Comparison of ENCODE assay signal across 9 cellular contexts in genomic region chr12:47758584-47758833, GRCh38. TPM values are rescaled to one million over a fixed set of nuclear protein-coding genes. Genes with fewer than 3 reads are reported as not detected.
DNase-seq lines count a peak whose midpoint lies in the region; ATAC-seq, FAIRE-seq and TF ChIP-seq lines count a peak whose summit lies in the region.
"Had no signal": no experiment of that assay in that cellular context is flagged by ENCODE, and none has a peak within 500 bp of the region (broad histone marks: within the 10 kb centered on the region; RNA-seq: fewer than 3 reads in every experiment).

No MANE protein-coding gene starts in this region.

- 0 out of 2 replicates have a peak overlapping the region, but pooled peaks have one; percentile 60 for H3K4ac ChIP-seq in IMR-90 (ENCODE audit: low read depth, low read length)

- no peak overlapping the region for H4K5ac ChIP-seq in IMR-90 (ENCODE audit: low read depth, low read length)

- no peak overlapping the region for H3K23ac ChIP-seq in IMR-90 (ENCODE audit: low read depth, low read length)

- CTCF ChIA-PET in IMR-90 (lab: Yijun Ruan, JAX), result interaction anchor here (0.5 to 2.7 kb wide), 7 partner anchors 10 to 80 kb away, joined by 3 to 11 read pairs (median 4); no protein-coding TSS in a partner anchor

- WGBS in IMR-90 (ENCODE audit: extremely low coverage in 2 of 2, insufficient read length in 1 of 2), 2 experiments, result 57% methylated on average over 1 of the region's 10 CpGs; no CpG with 5 or more reads in 1 of the 2 experiments

- no peaks in the 10 kb centered on the region for H3K9me3 ChIP-seq in IMR-90 (ENCODE audit: control insufficient read depth, insufficient read depth, low read length)
- H3K9me3 ChIP-seq in muscle layer of duodenum (ENCODE audit: control insufficient read depth in 1 of 2, low read length in 2 of 2), result no peaks in the 10 kb centered on the region

- H3K27ac ChIP-seq in 22Rv1, result peak overlapping the region; percentile 51
- no peak overlapping the region; the same call in 1 of the 2 replicates for H3K27ac ChIP-seq in IMR-90 (ENCODE audit: insufficient read depth, low read length)
- peak overlapping the region; percentile 28 for H3K27ac ChIP-seq in muscle layer of duodenum (ENCODE audit: low read length)

- ATAC-seq in IMR-90 (ENCODE audit: low read depth) (no peak), GM19035 (IDR thresholded peaks at IDR 0.05; ENCODE audit: unreplicated experiment) (no peak)

- H3K4me2 ChIP-seq in IMR-90 (ENCODE audit: low read depth, low read length), result peak overlapping the region; percentile 71

- no peaks in the 10 kb centered on the region for H3K36me3 ChIP-seq in IMR-90 (ENCODE audit: control insufficient read depth, insufficient read depth, low read length)
- H3K36me3 ChIP-seq in muscle layer of duodenum (ENCODE audit: control insufficient read depth in 1 of 2, insufficient read depth in 2 of 2, low read length in 2 of 2), result no peaks in the 10 kb centered on the region

- H2BK20ac ChIP-seq in IMR-90 (ENCODE audit: low read depth, low read length), result no peak overlapping the region

- POLR2A ChIA-PET in IMR-90 (lab: Charles Lee; ENCODE audit: unreplicated experiment), result no interaction called here

- H3K79me1 ChIP-seq in IMR-90 (ENCODE audit: low read depth in 1 of 2, low read length in 2 of 2), result no peaks in the 10 kb centered on the region

- H3K4me1 ChIP-seq in IMR-90 (ENCODE audit: control insufficient read depth, insufficient read depth, low read length) (peaks cover 12% of the 10 kb centered on the region), muscle layer of duodenum (ENCODE audit: control insufficient read depth in 1 of 2, insufficient read depth in 2 of 2, low read length in 2 of 2) (peaks cover 10 to 13% of the 10 kb centered on the region in 2 donors)

- peak overlapping the region; percentile 40; the same call in 1 of the 2 replicates for H2AK5ac ChIP-seq in IMR-90 (ENCODE audit: low read depth, low read length)

- peak overlapping the region in 1 of 2 experiments; percentile 76; a peak in 1 of 4 replicates for H4K8ac ChIP-seq in IMR-90 (ENCODE audit: low read depth in 2 of 2, low read length in 2 of 2)

- 0 out of 2 replicates have a peak overlapping the region, but pooled peaks have one; percentile 10 for H3K18ac ChIP-seq in IMR-90 (ENCODE audit: low read depth, low read length)

- peaks cover 7% of the 10 kb centered on the region; the same call in 1 of the 2 replicates for H3K9me1 ChIP-seq in IMR-90 (ENCODE audit: insufficient read depth, low read length)

- no peaks in the 10 kb centered on the region for H4K20me1 ChIP-seq in IMR-90 (ENCODE audit: insufficient read depth, low read length)

- intact Hi-C loops in IMR-90 (cut with micrococcal nuclease), result loop anchor here (2.0 kb wide), 1 partner anchor 22 kb away; no protein-coding TSS in a partner anchor

- H2AK9ac ChIP-seq in IMR-90 (replicated peaks; ENCODE audit: low read depth, low read length, poor library complexity), result peak overlapping the region; percentile 83

- DNase-seq in IMR-90 (no peak), choroid plexus epithelial cell (ENCODE audit: low read depth) (no peak), frontal cortex (ENCODE audit: low spot score in 2 of 2) (no peak), NCI-H1092 (lab: John Stamatoyannopoulos, UW) (no peak), occipital lobe (lab: John Stamatoyannopoulos, UW) (no peak)

- no peaks in the 10 kb centered on the region for H3K27me3 ChIP-seq in IMR-90 (ENCODE audit: control insufficient read depth, insufficient read depth, low read length)
- no peaks in the 10 kb centered on the region for H3K27me3 ChIP-seq in muscle layer of duodenum (ENCODE audit: low read depth, low read length)

- in situ Hi-C loops in IMR-90 (cut with MboI; ENCODE audit: low sequenced_read_pairs), result no loop called here

- H4K91ac ChIP-seq in IMR-90 (ENCODE audit: insufficient read depth, low read depth, low read length), result no peak overlapping the region

- H3K56ac ChIP-seq in IMR-90 (ENCODE audit: extremely low read depth, insufficient read depth, low read length), result no peak overlapping the region

- H3K4me3 ChIP-seq in IMR-90 (ENCODE audit: insufficient read depth, low read depth, low read length) (peak overlapping the region; percentile 65), choroid plexus epithelial cell (ENCODE audit: low read depth, low read length) (peak overlapping the region; percentile 67), muscle layer of duodenum (ENCODE audit: low read depth in 1 of 2, low read length in 2 of 2) (peak overlapping the region; percentile 80 to 84)

- H3K9ac ChIP-seq in IMR-90 (ENCODE audit: low read depth, low read length), result 0 out of 2 replicates have a peak overlapping the region, but pooled peaks have one; percentile 18

- no peak for TF ChIP-seq POLR2A in IMR-90 (IDR thresholded peaks at IDR 0.05; ENCODE audit: low read depth, low read length)

- H2AFZ ChIP-seq in IMR-90 (replicated peaks; ENCODE audit: low read length, poor library complexity), result peak overlapping the region; percentile 94

- no TSS peak for BruUV-seq in IMR-90 (replicated peaks; lab: Mats Ljungman, UMichigan)

- H2BK5ac ChIP-seq in IMR-90 (ENCODE audit: low read depth, low read length, poor library complexity, severe bottlenecking), result no peak overlapping the region

- FAIRE-seq in frontal cortex (lab: Jason Lieb, UNC), result no peak
- FAIRE-seq: colon had no signal

- peak overlapping the region; percentile 45; the same call in 1 of the 2 replicates for H3K14ac ChIP-seq in IMR-90 (replicated peaks; ENCODE audit: low read depth, low read length)

- H2BK120ac ChIP-seq in IMR-90 (ENCODE audit: low read depth, low read length), result peak overlapping the region; percentile 44; the same call in 1 of the 2 replicates

- TF ChIP-seq CTCF in 22Rv1 (IDR thresholded peaks at IDR 0.05) (no peak), IMR-90 (conservative IDR thresholded peaks at IDR 0.05; ENCODE audit: low read depth, low read length) (no peak), choroid plexus epithelial cell (conservative IDR thresholded peaks at IDR 0.05; ENCODE audit: low read depth, low read length) (no peak)

- H2BK15ac ChIP-seq in IMR-90 (ENCODE audit: low read depth, low read length), result no peak overlapping the region

- no peak for TF ChIP-seq RAD21 in IMR-90 (IDR thresholded peaks at IDR 0.05; ENCODE audit: low read length)

- dilution Hi-C loops in IMR-90 (cut with HindIII; ENCODE audit: low sequenced_read_pairs, unreplicated experiment), result no loop called here

TF ChIP-seq in IMR-90, 13 proteins besides CTCF, POLR2A, EP300 and RAD21:
- TF ChIP-seq RCOR1 (IDR thresholded peaks at IDR 0.05; ENCODE audit: insufficient replicate concordance, low read length) (no peak), MAFK (IDR thresholded peaks at IDR 0.05; ENCODE audit: low read depth, low read length) (no peak), FOS (IDR thresholded peaks at IDR 0.05; ENCODE audit: low read depth, low read length) (no peak), USF2 (IDR thresholded peaks at IDR 0.05; ENCODE audit: low read depth, low read length) (no peak), MAZ (IDR thresholded peaks at IDR 0.05; ENCODE audit: borderline replicate concordance, low read depth, low read length) (no peak)

RNA-seq across cellular contexts. Expression of gene RAPGEF3, which starts 0.2 kb away (rescaled TPM):
- total RNA-seq in IMR-90 (2012; rRNA removed), result 0.83 and 1.3 TPM in 2 replicates
- polyA plus RNA-seq in IMR-90 (2012; rRNA removed), result 2.0 and 2.9 TPM in 2 replicates
- polyA plus RNA-seq in IMR-90 (2012; cell fraction: cytosol; rRNA removed), result 1.7 TPM in 2 replicates
- 11.2 and 11.8 TPM in 2 replicates for polyA plus RNA-seq in IMR-90 (2012; cell fraction: nucleus; rRNA removed; ENCODE audit: low replicate concordance)
- total RNA-seq in frontal cortex, result 7.7 TPM
- total RNA-seq in occipital lobe, result 9.0 TPM

RNA-seq across cellular contexts. Expression of gene SLC48A1, which starts 14.5 kb away (rescaled TPM):
- total RNA-seq in IMR-90 (2012; rRNA removed) (4.4 and 4.8 TPM in 2 replicates), frontal cortex (8.6 TPM), occipital lobe (11.1 TPM)
- polyA plus RNA-seq in IMR-90 (2012; rRNA removed), result 5.9 and 6.0 TPM in 2 replicates
- 4.1 and 10.3 TPM in 2 replicates for polyA plus RNA-seq in IMR-90 (2012; cell fraction: cytosol; rRNA removed)
- polyA plus RNA-seq in IMR-90 (2012; cell fraction: nucleus; rRNA removed; ENCODE audit: low replicate concordance), result 10.0 and 10.3 TPM in 2 replicates

RNA-seq across cellular contexts. Expression of gene ENDOU, which starts 33.2 kb away (rescaled TPM):
- under 0.01 TPM in 2 replicates for total RNA-seq in IMR-90 (2012; rRNA removed)
- polyA plus RNA-seq in IMR-90 (2012; rRNA removed), result 0.07 and 0.09 TPM in 2 replicates
- polyA plus RNA-seq in IMR-90 (2012; cell fraction: cytosol; rRNA removed), result 0.03 TPM in 1 of 2 replicates, not detected in the other
- polyA plus RNA-seq in IMR-90 (2012; cell fraction: nucleus; rRNA removed; ENCODE audit: low replicate concordance), result 0.11 and 0.15 TPM in 2 replicates
- total RNA-seq in frontal cortex, result not detected
- not detected for total RNA-seq in occipital lobe

RNA-seq across cellular contexts. Expression of gene RPAP3, which starts 52.7 kb away (rescaled TPM):
- total RNA-seq in IMR-90 (2012; rRNA removed) (10.6 and 20.0 TPM in 2 replicates), frontal cortex (23.6 TPM), occipital lobe (24.3 TPM)
- 10.3 and 13.4 TPM in 2 replicates for polyA plus RNA-seq in IMR-90 (2012; rRNA removed)
- polyA plus RNA-seq in IMR-90 (2012; cell fraction: cytosol; rRNA removed), result 0.77 and 1.2 TPM in 2 replicates
- 0.29 and 5.5 TPM in 2 replicates for polyA plus RNA-seq in IMR-90 (2012; cell fraction: nucleus; rRNA removed; ENCODE audit: low replicate concordance)
